In genomic region chr13:80048802-80049201, GRCh38 we compare ENCODE assay signal across 8 cellular contexts.
DNase-seq lines count a peak whose midpoint lies in the region; ATAC-seq and TF ChIP-seq lines count a peak whose summit lies in the region.

No MANE protein-coding gene starts in this region.

- peaks cover 36% of the 10 kb centered on the region for H3K4me1 Mint-ChIP-seq in neural crest cell

- H3K4me3 ChIP-seq in fibroblast of mammary gland (ENCODE audit: control insufficient read depth, low read depth, low read length): no peak overlapping the region

- ATAC-seq in GM19035 (IDR thresholded peaks at IDR 0.05; ENCODE audit: unreplicated experiment) (peak; percentile 100), HG03108 (IDR thresholded peaks at IDR 0.05; ENCODE audit: unreplicated experiment) (peak; percentile 99)

- no peaks in the 10 kb centered on the region for H3K27me3 Mint-ChIP-seq in neural crest cell (ENCODE audit: low read depth)

- TF ChIP-seq CTCF in fibroblast of mammary gland (conservative IDR thresholded peaks at IDR 0.05; ENCODE audit: control insufficient read depth, insufficient read depth, low read depth, low read length): no peak
- no peak for TF ChIP-seq CTCF in neural crest cell (conservative IDR thresholded peaks at IDR 0.05)

- DNase-seq in Ammon's horn (ENCODE audit: low spot score): peak; percentile 91
- peak; percentile 90 to 92 for DNase-seq in NOMO-1 (lab: John Stamatoyannopoulos, UW; ENCODE audit: unreplicated experiment in 2 of 2)
- peak; percentile 74 for DNase-seq in activated CD8-positive, alpha-beta memory T cell treated with anti-CD3 and anti-CD28 coated beads, Interleukin-2, amount 50 U/mL, for 48 hours
- peak; percentile 99 for DNase-seq in fibroblast of mammary gland (ENCODE audit: low read depth)
- DNase-seq in neural crest cell (ENCODE audit: low read depth, low spot score): peak; percentile 8
- DNase-seq in superior temporal gyrus (ENCODE audit: extremely low spot score): peak; percentile 88

- peaks cover under 1% of the 10 kb centered on the region for H3K36me3 Mint-ChIP-seq in neural crest cell (ENCODE audit: low read depth)

- H3K4me3 Mint-ChIP-seq in neural crest cell: peak overlapping the region; percentile 10

- H3K9me3 Mint-ChIP-seq in neural crest cell: peaks cover 3% of the 10 kb centered on the region

- no peak overlapping the region for H3K27ac Mint-ChIP-seq in neural crest cell (ENCODE audit: unreplicated experiment)

Comparison
In these comparisons a context has a peak if more than half of its experiments do, and no peak if none do; other contexts are left out.
1. DNase-seq: peak in every context shown above with its lines; median percentile 99 in fibroblast of mammary gland; 91 in Ammon's horn; 91 in NOMO-1; 88 in superior temporal gyrus; 74 in activated CD8-positive, alpha-beta memory T cell treated with anti-CD3 and anti-CD28 coated beads, Interleukin-2, amount 50 U/mL, for 48 hours; 8 in neural crest cell.